In the genomic region with DNA sequence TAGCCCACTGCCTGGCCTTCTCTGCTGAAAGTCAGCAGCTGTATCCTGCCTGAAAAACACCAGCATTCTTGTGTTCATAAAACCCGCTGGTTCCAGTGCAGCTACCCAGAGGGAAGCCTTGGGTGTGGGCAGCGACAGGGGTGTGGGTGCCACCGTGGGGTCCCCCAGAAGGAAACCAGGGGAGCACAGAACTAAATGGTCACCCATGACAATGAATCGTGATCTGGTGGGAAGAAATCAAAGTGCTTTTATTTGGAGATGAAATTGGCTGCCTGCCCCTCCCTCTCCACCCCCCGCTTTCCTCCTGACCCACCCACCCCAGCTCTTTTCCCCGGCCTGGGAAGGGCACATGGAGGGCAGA, we compare ENCODE assay signal across 1 cellular context.
TF ChIP-seq lines count a peak whose summit lies in the region.

No MANE protein-coding gene starts in this region.

TF ChIP-seq in liver, 16 proteins besides CTCF, POLR2A, EP300 and RAD21 (continued from another document):
- TF ChIP-seq, protein P1, sequence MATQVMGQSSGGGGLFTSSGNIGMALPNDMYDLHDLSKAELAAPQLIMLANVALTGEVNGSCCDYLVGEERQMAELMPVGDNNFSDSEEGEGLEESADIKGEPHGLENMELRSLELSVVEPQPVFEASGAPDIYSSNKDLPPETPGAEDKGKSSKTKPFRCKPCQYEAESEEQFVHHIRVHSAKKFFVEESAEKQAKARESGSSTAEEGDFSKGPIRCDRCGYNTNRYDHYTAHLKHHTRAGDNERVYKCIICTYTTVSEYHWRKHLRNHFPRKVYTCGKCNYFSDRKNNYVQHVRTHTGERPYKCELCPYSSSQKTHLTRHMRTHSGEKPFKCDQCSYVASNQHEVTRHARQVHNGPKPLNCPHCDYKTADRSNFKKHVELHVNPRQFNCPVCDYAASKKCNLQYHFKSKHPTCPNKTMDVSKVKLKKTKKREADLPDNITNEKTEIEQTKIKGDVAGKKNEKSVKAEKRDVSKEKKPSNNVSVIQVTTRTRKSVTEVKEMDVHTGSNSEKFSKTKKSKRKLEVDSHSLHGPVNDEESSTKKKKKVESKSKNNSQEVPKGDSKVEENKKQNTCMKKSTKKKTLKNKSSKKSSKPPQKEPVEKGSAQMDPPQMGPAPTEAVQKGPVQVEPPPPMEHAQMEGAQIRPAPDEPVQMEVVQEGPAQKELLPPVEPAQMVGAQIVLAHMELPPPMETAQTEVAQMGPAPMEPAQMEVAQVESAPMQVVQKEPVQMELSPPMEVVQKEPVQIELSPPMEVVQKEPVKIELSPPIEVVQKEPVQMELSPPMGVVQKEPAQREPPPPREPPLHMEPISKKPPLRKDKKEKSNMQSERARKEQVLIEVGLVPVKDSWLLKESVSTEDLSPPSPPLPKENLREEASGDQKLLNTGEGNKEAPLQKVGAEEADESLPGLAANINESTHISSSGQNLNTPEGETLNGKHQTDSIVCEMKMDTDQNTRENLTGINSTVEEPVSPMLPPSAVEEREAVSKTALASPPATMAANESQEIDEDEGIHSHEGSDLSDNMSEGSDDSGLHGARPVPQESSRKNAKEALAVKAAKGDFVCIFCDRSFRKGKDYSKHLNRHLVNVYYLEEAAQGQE (IDR thresholded peaks at IDR 0.05): no peak
- TF ChIP-seq EGR1 (IDR thresholded peaks at IDR 0.05; ENCODE audit: low read depth in 2 of 2): no peak
- TF ChIP-seq GABPA (IDR thresholded peaks at IDR 0.05 in 1 of 2, conservative IDR thresholded peaks at IDR 0.05 in 1 of 2): no peak
- TF ChIP-seq FOXA1 (IDR thresholded peaks at IDR 0.05): no peak
- no peak for TF ChIP-seq TAF1 (conservative IDR thresholded peaks at IDR 0.05)
- TF ChIP-seq NR2F2 (IDR thresholded peaks at IDR 0.05): no peak
- TF ChIP-seq, protein P2, sequence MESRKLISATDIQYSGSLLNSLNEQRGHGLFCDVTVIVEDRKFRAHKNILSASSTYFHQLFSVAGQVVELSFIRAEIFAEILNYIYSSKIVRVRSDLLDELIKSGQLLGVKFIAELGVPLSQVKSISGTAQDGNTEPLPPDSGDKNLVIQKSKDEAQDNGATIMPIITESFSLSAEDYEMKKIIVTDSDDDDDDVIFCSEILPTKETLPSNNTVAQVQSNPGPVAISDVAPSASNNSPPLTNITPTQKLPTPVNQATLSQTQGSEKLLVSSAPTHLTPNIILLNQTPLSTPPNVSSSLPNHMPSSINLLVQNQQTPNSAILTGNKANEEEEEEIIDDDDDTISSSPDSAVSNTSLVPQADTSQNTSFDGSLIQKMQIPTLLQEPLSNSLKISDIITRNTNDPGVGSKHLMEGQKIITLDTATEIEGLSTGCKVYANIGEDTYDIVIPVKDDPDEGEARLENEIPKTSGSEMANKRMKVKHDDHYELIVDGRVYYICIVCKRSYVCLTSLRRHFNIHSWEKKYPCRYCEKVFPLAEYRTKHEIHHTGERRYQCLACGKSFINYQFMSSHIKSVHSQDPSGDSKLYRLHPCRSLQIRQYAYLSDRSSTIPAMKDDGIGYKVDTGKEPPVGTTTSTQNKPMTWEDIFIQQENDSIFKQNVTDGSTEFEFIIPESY (IDR thresholded peaks at IDR 0.05): no peak
- TF ChIP-seq, protein P3, sequence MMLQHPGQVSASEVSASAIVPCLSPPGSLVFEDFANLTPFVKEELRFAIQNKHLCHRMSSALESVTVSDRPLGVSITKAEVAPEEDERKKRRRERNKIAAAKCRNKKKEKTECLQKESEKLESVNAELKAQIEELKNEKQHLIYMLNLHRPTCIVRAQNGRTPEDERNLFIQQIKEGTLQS (IDR thresholded peaks at IDR 0.05): no peak
- TF ChIP-seq YY1 (IDR thresholded peaks at IDR 0.05): no peak
